In the genomic region with DNA sequence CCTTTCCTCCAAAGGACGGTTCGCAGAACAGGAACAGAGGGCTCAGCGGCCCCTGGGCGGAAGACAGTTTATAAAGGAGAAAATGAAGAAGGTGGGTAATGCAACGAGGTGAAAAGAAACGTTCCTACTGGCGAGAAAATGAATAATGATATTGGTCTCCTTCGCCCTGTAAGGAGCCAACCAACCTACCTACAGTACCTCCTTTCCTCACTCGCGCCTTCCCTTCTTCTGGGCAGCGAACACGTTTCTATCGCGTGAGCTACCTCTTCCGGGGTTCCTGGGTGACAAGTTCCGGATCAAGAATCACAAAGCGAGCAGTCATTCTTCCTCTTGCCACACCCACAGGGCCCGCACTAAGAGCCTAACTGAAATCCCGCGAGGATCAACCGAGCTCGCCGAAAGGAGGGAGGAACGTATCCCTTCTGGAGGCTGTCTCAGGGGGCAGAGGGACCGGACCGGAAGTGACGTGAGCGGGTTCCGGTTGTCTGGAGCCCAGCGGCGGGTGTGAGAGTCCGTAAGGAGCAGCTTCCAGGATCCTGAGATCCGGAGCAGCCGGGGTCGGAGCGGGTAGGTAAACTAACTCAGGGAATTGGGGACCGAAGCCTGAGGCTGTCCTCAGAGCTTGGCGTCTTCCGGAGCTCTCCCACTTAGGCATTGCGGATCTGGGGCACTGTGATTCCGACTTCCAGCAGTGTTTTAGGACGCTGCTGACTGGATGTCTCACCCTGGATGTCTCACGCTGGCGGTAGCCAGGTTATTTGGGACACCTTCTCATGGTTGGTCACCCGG, we compare ENCODE assay signal across 8 cellular contexts. TPM values are rescaled to one million over a fixed set of nuclear protein-coding genes. Genes with fewer than 3 reads are reported as not detected.
DNase-seq lines count a peak whose midpoint lies in the region; ATAC-seq and TF ChIP-seq lines count a peak whose summit lies in the region.

A gene (minus strand): TSS at position 249 of the 789 bp plus-strand sequence. CDS start 9,452 bp downstream, outside the sequence.
A gene (plus strand): TSS at position 473 of the 789 bp plus-strand sequence. CDS start 23,793 bp downstream, outside the sequence.

- H3K27me3 ChIP-seq in KMS-11 (ENCODE audit: insufficient read depth, low read depth), result no peaks in the 10 kb centered on the region
- no peaks in the 10 kb centered on the region for H3K27me3 ChIP-seq in Peyer's patch
- H3K27me3 ChIP-seq in muscle layer of duodenum (ENCODE audit: low read depth, low read length), result no peaks in the 10 kb centered on the region

- H3K4me3 ChIP-seq in KMS-11 (IDR thresholded peaks at IDR 0.05; ENCODE audit: insufficient read depth, low read depth, low read length), result peak within 1 kb of the TSS; percentile 54
- H3K4me3 ChIP-seq in Peyer's patch, result peak within 1 kb of the TSS; percentile 67 to 87 (median 82)
- peak within 1 kb of the TSS; percentile 87 to 97 for H3K4me3 ChIP-seq in muscle layer of duodenum (ENCODE audit: low read depth in 1 of 2, low read length in 2 of 2)

- peaks cover 32% of the 10 kb centered on the region for H3K4me1 ChIP-seq in KMS-11 (ENCODE audit: low read depth, poor library complexity, severe bottlenecking)
- H3K4me1 ChIP-seq in Peyer's patch, result peaks cover 0 to 41% (median 12%) of the 10 kb centered on the region in 4 donors
- peaks cover 8 to 33% of the 10 kb centered on the region in 2 donors for H3K4me1 ChIP-seq in muscle layer of duodenum (ENCODE audit: control insufficient read depth in 1 of 2, insufficient read depth in 2 of 2, low read length in 2 of 2)

- peak within 1 kb of the TSS; percentile 87 for H3K9ac ChIP-seq in KMS-11

- peaks cover 13% of the 10 kb centered on the region; the same call in 1 of the 2 replicates for H4K20me1 ChIP-seq in KMS-11 (ENCODE audit: insufficient read depth)

- peak; percentile 96 for DNase-seq in DMS53 treated with DMSO at 0.1 percent for 48 hours (lab: John Stamatoyannopoulos, UW; ENCODE audit: unreplicated experiment)
- DNase-seq in Peyer's patch, result peak; percentile 91 to 98 (median 98)
- DNase-seq in activated T-cell treated with anti-CD3 and anti-CD28 coated beads, Interleukin-2, amount 50 U/mL, for 48 hours, result peak; percentile 93 to 94
- peak; percentile 86 to 89 for DNase-seq in stimulated activated CD8-positive, alpha-beta memory T cell treated with anti-CD3 and anti-CD28 coated beads, Interleukin-7, amount 100 ng/mL, for 4 hours (ENCODE audit: low read depth in 2 of 2)

- peak within 1 kb of the TSS; percentile 87 for H3K4me2 ChIP-seq in KMS-11

- ATAC-seq in GM21737 (IDR thresholded peaks at IDR 0.05; ENCODE audit: unreplicated experiment) (peak; percentile 96), esophagus mucosa (peak; percentile 99)

- H3K27ac ChIP-seq in KMS-11 (peak within 1 kb of the TSS; percentile 82), Peyer's patch (peak within 1 kb of the TSS; percentile 81 to 98 (median 94)), muscle layer of duodenum (ENCODE audit: low read length) (peak within 1 kb of the TSS; percentile 97)

- H3K36me3 ChIP-seq in KMS-11 (ENCODE audit: insufficient read depth), result no peaks in the 10 kb centered on the region; the same call in 1 of the 2 replicates
- H3K36me3 ChIP-seq in Peyer's patch, result no peaks in the 10 kb centered on the region
- peaks cover 0 to 13% of the 10 kb centered on the region in 2 donors for H3K36me3 ChIP-seq in muscle layer of duodenum (ENCODE audit: control insufficient read depth in 1 of 2, insufficient read depth in 2 of 2, low read length in 2 of 2)

- no peak for TF ChIP-seq CTCF in KMS-11 (conservative IDR thresholded peaks at IDR 0.05; ENCODE audit: low read depth, low read length)
- TF ChIP-seq CTCF in Peyer's patch (IDR thresholded peaks at IDR 0.05), result no peak

- H2AFZ ChIP-seq in KMS-11 (ENCODE audit: low read depth), result peak within 1 kb of the TSS; percentile 77

- TF ChIP-seq POLR2A in Peyer's patch (IDR thresholded peaks at IDR 0.05), result peak; percentile 92 to 94

- H3K9me3 ChIP-seq in Peyer's patch (no peaks in the 10 kb centered on the region), muscle layer of duodenum (ENCODE audit: control insufficient read depth in 1 of 2, low read length in 2 of 2) (no peaks in the 10 kb centered on the region)

- peaks cover 100% of the 10 kb centered on the region for H3K79me2 ChIP-seq in KMS-11 (ENCODE audit: insufficient read depth, low read depth)

RNA-seq across cellular contexts. Expression of the first gene that starts in this region (rescaled TPM):
- total RNA-seq in Peyer's patch (10 to 100 TPM; 11.7 to 60.2 (median 14.9) TPM), esophagus mucosa (17.6 TPM)

RNA-seq across cellular contexts. Expression of the second gene that starts in this region (rescaled TPM):
- total RNA-seq in Peyer's patch (100 to 1,000 TPM; 228 to 366 (median 332) TPM), esophagus mucosa (133 TPM)

Comparison
In these comparisons a context has a peak if more than half of its experiments do, and no peak if none do; other contexts are left out.
1. Peak in every context shown above with its lines: DNase-seq, ATAC-seq, H3K4me3 ChIP-seq and H3K27ac ChIP-seq.